Comparison of ENCODE assay signal across 8 cellular contexts in genomic region chr11:117097567-117098268, GRCh38. TPM values are rescaled to one million over a fixed set of nuclear protein-coding genes. Genes with fewer than 3 reads are reported as not detected.
DNase-seq lines count a peak whose midpoint lies in the region; ATAC-seq and TF ChIP-seq lines count a peak whose summit lies in the region.

No MANE protein-coding gene starts in this region.

- peak overlapping the region; percentile 91 for H3K4me3 ChIP-seq in hepatocyte

- peak; percentile 30 for ATAC-seq in GM18502 (IDR thresholded peaks at IDR 0.05; ENCODE audit: poor library complexity, unreplicated experiment)
- peak; percentile 24 for ATAC-seq in HG02970 (IDR thresholded peaks at IDR 0.05; ENCODE audit: low FRiP score, unreplicated experiment)

- H3K27ac ChIP-seq in 22Rv1 = peak overlapping the region; percentile 64
- H3K27ac ChIP-seq in hepatocyte = peak overlapping the region; percentile 95

- H3K9me2 ChIP-seq in hepatocyte (replicated peaks; ENCODE audit: insufficient read depth) = no peaks in the 10 kb centered on the region

- DNase-seq in OCI-M1 (lab: John Stamatoyannopoulos, UW) (peak; percentile 75), amygdala (lab: John Stamatoyannopoulos, UW) (peak in 34 of 56 donors; percentile 21 to 75 (median 56)), hepatocyte (ENCODE audit: low spot score) (peak; percentile 70), retina (peak; percentile 77), SKM-1 (lab: John Stamatoyannopoulos, UW; ENCODE audit: unreplicated experiment) (no peak)

- H3K27me3 ChIP-seq in hepatocyte = no peaks in the 10 kb centered on the region

- peaks cover 53% of the 10 kb centered on the region for H3K79me2 ChIP-seq in hepatocyte

- no peaks in the 10 kb centered on the region for H3K9me3 ChIP-seq in hepatocyte (ENCODE audit: low read depth)

- WGBS in hepatocyte (ENCODE audit: low lambda C conversion rate, missing lambda C conversion rate) = 0% methylated on average over 20 of the region's 62 CpGs

- TF ChIP-seq CTCF in 22Rv1 (IDR thresholded peaks at IDR 0.05) = no peak
- TF ChIP-seq CTCF in hepatocyte (IDR thresholded peaks at IDR 0.05; ENCODE audit: poor library complexity) = no peak

- peaks cover 32% of the 10 kb centered on the region for H4K20me1 ChIP-seq in hepatocyte (ENCODE audit: insufficient read depth, poor library complexity, severe bottlenecking)

- H2AFZ ChIP-seq in hepatocyte = peak overlapping the region; percentile 60

- H3K36me3 ChIP-seq in hepatocyte (replicated peaks; ENCODE audit: insufficient read depth, low read depth) = no peaks in the 10 kb centered on the region

- H3K4me2 ChIP-seq in hepatocyte = peak overlapping the region; percentile 83

- peaks cover 33% of the 10 kb centered on the region for H3K4me1 ChIP-seq in hepatocyte (ENCODE audit: insufficient read depth)

RNA-seq across cellular contexts. Expression of gene SIK3, which starts 0.5 kb away (rescaled TPM):
- total RNA-seq in hepatocyte = 17.7 and 19.1 TPM in 2 replicates
- polyA plus RNA-seq in hepatocyte = 15.8 and 16.7 TPM in 2 replicates

RNA-seq across cellular contexts. Expression of gene PAFAH1B2, which starts 46.4 kb away (rescaled TPM):
- 93.3 and 103 TPM in 2 replicates for total RNA-seq in hepatocyte
- 30.8 and 31.0 TPM in 2 replicates for polyA plus RNA-seq in hepatocyte
